1 cellular context compared by ENCODE assay signal in genomic region chr9:78032599-78033457, GRCh38.
TF ChIP-seq lines count a peak whose summit lies in the region.

No MANE protein-coding gene starts in this region.

TF ChIP-seq in HCT116, 20 proteins besides CTCF, POLR2A, EP300 and RAD21 (continued from another document):
- TF ChIP-seq, protein P1, sequence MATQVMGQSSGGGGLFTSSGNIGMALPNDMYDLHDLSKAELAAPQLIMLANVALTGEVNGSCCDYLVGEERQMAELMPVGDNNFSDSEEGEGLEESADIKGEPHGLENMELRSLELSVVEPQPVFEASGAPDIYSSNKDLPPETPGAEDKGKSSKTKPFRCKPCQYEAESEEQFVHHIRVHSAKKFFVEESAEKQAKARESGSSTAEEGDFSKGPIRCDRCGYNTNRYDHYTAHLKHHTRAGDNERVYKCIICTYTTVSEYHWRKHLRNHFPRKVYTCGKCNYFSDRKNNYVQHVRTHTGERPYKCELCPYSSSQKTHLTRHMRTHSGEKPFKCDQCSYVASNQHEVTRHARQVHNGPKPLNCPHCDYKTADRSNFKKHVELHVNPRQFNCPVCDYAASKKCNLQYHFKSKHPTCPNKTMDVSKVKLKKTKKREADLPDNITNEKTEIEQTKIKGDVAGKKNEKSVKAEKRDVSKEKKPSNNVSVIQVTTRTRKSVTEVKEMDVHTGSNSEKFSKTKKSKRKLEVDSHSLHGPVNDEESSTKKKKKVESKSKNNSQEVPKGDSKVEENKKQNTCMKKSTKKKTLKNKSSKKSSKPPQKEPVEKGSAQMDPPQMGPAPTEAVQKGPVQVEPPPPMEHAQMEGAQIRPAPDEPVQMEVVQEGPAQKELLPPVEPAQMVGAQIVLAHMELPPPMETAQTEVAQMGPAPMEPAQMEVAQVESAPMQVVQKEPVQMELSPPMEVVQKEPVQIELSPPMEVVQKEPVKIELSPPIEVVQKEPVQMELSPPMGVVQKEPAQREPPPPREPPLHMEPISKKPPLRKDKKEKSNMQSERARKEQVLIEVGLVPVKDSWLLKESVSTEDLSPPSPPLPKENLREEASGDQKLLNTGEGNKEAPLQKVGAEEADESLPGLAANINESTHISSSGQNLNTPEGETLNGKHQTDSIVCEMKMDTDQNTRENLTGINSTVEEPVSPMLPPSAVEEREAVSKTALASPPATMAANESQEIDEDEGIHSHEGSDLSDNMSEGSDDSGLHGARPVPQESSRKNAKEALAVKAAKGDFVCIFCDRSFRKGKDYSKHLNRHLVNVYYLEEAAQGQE (IDR thresholded peaks at IDR 0.05; ENCODE audit: low read depth), result no peak
- TF ChIP-seq ZBTB33 (IDR thresholded peaks at IDR 0.05; ENCODE audit: extremely low read depth, insufficient replicate concordance, low read length) (no peak), EZH2phosphoT487 (IDR thresholded peaks at IDR 0.05; ENCODE audit: borderline replicate concordance) (no peak), ZNF274 (IDR thresholded peaks at IDR 0.05; ENCODE audit: low read depth, low read length) (no peak), SIN3A (IDR thresholded peaks at IDR 0.05; ENCODE audit: low read depth) (no peak), EGR1 (IDR thresholded peaks at IDR 0.05; ENCODE audit: low read depth) (no peak), JUND (IDR thresholded peaks at IDR 0.05) (no peak), ZFX (IDR thresholded peaks at IDR 0.05) (no peak), SP1 (IDR thresholded peaks at IDR 0.05; ENCODE audit: low read depth) (no peak), ELF1 (IDR thresholded peaks at IDR 0.05; ENCODE audit: borderline replicate concordance, low read depth) (no peak), SRF (IDR thresholded peaks at IDR 0.05; ENCODE audit: low read depth) (no peak), CBX3 (IDR thresholded peaks at IDR 0.05; ENCODE audit: low read depth) (no peak), CEBPB (IDR thresholded peaks at IDR 0.05; ENCODE audit: low read depth) (no peak), FOSL1 (IDR thresholded peaks at IDR 0.05; ENCODE audit: low read depth) (no peak), POLR2AphosphoS5 (IDR thresholded peaks at IDR 0.05; ENCODE audit: low read depth, low read length) (no peak), TCF7L2 (IDR thresholded peaks at IDR 0.05; ENCODE audit: borderline replicate concordance, extremely low read depth, insufficient read depth, insufficient read length) (no peak), EZH2 (IDR thresholded peaks at IDR 0.05) (no peak)
- TF ChIP-seq, protein P2, sequence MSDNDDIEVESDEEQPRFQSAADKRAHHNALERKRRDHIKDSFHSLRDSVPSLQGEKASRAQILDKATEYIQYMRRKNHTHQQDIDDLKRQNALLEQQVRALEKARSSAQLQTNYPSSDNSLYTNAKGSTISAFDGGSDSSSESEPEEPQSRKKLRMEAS (IDR thresholded peaks at IDR 0.05), result no peak
